Comparison of ENCODE assay signal across 1 cellular context in the genomic region with DNA sequence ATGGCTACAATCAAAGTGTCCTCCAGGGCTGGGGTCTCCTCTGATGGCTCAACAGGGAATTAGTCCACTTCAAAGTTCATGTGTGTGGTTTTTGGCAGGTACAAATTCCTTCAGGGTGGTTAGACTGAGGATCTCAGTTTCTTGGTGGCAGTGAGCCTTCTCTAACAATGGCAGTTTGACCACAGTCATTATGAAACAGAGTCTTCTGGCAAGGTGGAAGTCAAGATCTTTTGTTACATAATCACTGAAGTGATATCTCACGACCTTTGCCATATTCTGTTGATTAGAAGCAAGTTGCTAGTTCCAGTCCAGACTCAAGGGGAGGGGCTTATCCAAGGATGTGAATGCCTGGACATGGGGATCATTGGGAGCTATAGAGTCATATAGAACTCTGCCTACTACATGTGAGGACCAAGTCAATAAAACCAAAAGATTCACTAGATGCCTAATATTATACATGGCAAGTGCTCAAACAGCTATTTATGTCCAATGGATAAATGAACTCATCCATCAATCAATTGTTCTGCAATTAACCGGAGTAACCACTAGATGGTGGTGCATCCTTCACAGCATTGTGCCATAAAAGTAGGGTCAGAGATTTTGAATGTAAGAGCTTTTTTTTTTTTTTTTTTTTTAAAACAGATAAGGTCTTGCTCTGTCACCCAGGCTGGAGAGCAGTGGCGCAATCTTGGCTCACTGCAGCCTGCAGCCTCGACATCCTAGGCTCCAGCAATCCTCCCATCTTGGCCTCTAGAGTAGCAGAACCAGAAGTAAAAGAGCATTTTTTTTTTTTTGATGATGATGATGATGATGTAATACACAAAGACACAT.
TF ChIP-seq lines count a peak whose summit lies in the region.

No MANE protein-coding gene starts in this region.

TF ChIP-seq in HepG2, 621 proteins besides CTCF, POLR2A, EP300 and RAD21 (continued from another document and continues in another):
- TF ChIP-seq, protein P1, sequence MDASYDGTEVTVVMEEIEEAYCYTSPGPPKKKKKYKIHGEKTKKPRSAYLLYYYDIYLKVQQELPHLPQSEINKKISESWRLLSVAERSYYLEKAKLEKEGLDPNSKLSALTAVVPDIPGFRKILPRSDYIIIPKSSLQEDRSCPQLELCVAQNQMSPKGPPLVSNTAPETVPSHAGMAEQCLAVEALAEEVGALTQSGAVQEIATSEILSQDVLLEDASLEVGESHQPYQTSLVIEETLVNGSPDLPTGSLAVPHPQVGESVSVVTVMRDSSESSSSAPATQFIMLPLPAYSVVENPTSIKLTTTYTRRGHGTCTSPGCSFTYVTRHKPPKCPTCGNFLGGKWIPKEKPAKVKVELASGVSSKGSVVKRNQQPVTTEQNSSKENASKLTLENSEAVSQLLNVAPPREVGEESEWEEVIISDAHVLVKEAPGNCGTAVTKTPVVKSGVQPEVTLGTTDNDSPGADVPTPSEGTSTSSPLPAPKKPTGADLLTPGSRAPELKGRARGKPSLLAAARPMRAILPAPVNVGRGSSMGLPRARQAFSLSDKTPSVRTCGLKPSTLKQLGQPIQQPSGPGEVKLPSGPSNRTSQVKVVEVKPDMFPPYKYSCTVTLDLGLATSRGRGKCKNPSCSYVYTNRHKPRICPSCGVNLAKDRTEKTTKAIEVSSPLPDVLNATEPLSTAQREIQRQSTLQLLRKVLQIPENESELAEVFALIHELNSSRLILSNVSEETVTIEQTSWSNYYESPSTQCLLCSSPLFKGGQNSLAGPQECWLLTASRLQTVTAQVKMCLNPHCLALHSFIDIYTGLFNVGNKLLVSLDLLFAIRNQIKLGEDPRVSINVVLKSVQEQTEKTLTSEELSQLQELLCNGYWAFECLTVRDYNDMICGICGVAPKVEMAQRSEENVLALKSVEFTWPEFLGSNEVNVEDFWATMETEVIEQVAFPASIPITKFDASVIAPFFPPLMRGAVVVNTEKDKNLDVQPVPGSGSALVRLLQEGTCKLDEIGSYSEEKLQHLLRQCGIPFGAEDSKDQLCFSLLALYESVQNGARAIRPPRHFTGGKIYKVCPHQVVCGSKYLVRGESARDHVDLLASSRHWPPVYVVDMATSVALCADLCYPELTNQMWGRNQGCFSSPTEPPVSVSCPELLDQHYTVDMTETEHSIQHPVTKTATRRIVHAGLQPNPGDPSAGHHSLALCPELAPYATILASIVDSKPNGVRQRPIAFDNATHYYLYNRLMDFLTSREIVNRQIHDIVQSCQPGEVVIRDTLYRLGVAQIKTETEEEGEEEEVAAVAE (CRISPR knock-in tag; IDR thresholded peaks at IDR 0.05; ENCODE audit: borderline replicate concordance) = no peak
- no peak for TF ChIP-seq ZNF788 (CRISPR knock-in tag; IDR thresholded peaks at IDR 0.05; ENCODE audit: borderline replicate concordance)
- TF ChIP-seq, protein P2, sequence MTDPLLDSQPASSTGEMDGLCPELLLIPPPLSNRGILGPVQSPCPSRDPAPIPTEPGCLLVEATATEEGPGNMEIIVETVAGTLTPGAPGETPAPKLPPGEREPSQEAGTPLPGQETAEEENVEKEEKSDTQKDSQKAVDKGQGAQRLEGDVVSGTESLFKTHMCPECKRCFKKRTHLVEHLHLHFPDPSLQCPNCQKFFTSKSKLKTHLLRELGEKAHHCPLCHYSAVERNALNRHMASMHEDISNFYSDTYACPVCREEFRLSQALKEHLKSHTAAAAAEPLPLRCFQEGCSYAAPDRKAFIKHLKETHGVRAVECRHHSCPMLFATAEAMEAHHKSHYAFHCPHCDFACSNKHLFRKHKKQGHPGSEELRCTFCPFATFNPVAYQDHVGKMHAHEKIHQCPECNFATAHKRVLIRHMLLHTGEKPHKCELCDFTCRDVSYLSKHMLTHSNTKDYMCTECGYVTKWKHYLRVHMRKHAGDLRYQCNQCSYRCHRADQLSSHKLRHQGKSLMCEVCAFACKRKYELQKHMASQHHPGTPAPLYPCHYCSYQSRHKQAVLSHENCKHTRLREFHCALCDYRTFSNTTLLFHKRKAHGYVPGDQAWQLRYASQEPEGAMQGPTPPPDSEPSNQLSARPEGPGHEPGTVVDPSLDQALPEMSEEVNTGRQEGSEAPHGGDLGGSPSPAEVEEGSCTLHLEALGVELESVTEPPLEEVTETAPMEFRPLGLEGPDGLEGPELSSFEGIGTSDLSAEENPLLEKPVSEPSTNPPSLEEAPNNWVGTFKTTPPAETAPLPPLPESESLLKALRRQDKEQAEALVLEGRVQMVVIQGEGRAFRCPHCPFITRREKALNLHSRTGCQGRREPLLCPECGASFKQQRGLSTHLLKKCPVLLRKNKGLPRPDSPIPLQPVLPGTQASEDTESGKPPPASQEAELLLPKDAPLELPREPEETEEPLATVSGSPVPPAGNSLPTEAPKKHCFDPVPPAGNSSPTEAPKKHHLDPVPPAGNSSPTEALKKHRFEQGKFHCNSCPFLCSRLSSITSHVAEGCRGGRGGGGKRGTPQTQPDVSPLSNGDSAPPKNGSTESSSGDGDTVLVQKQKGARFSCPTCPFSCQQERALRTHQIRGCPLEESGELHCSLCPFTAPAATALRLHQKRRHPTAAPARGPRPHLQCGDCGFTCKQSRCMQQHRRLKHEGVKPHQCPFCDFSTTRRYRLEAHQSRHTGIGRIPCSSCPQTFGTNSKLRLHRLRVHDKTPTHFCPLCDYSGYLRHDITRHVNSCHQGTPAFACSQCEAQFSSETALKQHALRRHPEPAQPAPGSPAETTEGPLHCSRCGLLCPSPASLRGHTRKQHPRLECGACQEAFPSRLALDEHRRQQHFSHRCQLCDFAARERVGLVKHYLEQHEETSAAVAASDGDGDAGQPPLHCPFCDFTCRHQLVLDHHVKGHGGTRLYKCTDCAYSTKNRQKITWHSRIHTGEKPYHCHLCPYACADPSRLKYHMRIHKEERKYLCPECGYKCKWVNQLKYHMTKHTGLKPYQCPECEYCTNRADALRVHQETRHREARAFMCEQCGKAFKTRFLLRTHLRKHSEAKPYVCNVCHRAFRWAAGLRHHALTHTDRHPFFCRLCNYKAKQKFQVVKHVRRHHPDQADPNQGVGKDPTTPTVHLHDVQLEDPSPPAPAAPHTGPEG (CRISPR knock-in tag; IDR thresholded peaks at IDR 0.05) = no peak
- no peak for TF ChIP-seq NCOR1 (IDR thresholded peaks at IDR 0.05; ENCODE audit: borderline replicate concordance, low read length)
- TF ChIP-seq, protein P3, sequence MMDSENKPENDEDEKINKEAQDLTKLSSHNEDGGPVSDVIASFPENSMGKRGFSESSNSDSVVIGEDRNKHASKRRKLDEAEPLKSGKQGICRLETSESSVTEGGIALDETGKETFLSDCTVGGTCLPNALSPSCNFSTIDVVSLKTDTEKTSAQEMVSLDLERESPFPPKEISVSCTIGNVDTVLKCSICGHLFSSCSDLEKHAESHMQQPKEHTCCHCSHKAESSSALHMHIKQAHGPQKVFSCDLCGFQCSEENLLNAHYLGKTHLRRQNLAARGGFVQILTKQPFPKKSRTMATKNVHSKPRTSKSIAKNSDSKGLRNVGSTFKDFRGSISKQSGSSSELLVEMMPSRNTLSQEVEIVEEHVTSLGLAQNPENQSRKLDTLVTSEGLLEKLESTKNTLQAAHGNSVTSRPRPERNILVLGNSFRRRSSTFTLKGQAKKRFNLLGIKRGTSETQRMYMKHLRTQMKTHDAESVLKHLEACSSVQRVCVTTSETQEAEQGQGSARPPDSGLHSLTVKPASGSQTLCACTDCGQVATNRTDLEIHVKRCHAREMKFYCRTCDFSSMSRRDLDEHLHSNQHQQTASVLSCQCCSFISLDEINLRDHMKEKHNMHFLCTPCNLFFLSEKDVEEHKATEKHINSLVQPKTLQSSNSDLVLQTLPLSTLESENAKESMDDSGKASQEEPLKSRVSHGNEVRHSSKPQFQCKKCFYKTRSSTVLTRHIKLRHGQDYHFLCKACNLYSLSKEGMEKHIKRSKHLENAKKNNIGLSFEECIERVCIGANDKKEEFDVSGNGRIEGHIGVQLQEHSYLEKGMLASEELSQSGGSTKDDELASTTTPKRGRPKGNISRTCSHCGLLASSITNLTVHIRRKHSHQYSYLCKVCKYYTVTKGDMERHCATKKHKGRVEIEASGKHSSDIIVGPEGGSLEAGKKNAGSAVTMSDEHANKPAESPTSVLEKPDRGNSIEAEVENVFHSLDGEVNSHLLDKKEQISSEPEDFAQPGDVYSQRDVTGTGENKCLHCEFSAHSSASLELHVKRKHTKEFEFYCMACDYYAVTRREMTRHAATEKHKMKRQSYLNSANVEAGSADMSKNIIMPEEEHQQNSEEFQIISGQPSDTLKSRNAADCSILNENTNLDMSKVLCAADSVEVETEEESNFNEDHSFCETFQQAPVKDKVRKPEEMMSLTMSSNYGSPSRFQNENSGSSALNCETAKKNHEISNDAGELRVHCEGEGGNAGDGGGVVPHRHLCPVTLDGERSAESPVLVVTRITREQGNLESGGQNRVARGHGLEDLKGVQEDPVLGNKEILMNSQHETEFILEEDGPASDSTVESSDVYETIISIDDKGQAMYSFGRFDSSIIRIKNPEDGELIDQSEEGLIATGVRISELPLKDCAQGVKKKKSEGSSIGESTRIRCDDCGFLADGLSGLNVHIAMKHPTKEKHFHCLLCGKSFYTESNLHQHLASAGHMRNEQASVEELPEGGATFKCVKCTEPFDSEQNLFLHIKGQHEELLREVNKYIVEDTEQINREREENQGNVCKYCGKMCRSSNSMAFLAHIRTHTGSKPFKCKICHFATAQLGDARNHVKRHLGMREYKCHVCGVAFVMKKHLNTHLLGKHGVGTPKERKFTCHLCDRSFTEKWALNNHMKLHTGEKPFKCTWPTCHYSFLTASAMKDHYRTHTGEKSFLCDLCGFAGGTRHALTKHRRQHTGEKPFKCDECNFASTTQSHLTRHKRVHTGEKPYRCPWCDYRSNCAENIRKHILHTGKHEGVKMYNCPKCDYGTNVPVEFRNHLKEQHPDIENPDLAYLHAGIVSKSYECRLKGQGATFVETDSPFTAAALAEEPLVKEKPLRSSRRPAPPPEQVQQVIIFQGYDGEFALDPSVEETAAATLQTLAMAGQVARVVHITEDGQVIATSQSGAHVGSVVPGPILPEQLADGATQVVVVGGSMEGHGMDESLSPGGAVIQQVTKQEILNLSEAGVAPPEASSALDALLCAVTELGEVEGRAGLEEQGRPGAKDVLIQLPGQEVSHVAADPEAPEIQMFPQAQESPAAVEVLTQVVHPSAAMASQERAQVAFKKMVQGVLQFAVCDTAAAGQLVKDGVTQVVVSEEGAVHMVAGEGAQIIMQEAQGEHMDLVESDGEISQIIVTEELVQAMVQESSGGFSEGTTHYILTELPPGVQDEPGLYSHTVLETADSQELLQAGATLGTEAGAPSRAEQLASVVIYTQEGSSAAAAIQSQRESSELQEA (CRISPR knock-in tag; IDR thresholded peaks at IDR 0.05; ENCODE audit: not compliant biosample characterization) = no peak
- no peak for TF ChIP-seq BRD4 (CRISPR knock-in tag; IDR thresholded peaks at IDR 0.05)
- TF ChIP-seq, protein P4, sequence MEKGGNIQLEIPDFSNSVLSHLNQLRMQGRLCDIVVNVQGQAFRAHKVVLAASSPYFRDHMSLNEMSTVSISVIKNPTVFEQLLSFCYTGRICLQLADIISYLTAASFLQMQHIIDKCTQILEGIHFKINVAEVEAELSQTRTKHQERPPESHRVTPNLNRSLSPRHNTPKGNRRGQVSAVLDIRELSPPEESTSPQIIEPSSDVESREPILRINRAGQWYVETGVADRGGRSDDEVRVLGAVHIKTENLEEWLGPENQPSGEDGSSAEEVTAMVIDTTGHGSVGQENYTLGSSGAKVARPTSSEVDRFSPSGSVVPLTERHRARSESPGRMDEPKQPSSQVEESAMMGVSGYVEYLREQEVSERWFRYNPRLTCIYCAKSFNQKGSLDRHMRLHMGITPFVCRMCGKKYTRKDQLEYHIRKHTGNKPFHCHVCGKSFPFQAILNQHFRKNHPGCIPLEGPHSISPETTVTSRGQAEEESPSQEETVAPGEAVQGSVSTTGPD (CRISPR knock-in tag; IDR thresholded peaks at IDR 0.05) = no peak
- no peak for TF ChIP-seq ZNF383 (CRISPR knock-in tag; IDR thresholded peaks at IDR 0.05; ENCODE audit: borderline replicate concordance)
- TF ChIP-seq, protein P5, sequence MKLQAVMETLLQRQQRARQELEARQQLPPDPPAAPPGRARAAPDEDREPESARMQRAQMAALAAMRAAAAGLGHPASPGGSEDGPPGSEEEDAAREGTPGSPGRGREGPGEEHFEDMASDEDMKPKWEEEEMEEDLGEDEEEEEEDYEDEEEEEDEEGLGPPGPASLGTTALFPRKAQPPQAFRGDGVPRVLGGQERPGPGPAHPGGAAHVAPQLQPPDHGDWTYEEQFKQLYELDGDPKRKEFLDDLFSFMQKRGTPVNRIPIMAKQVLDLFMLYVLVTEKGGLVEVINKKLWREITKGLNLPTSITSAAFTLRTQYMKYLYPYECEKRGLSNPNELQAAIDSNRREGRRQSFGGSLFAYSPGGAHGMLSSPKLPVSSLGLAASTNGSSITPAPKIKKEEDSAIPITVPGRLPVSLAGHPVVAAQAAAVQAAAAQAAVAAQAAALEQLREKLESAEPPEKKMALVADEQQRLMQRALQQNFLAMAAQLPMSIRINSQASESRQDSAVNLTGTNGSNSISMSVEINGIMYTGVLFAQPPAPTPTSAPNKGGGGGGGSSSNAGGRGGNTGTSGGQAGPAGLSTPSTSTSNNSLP (IDR thresholded peaks at IDR 0.05; ENCODE audit: low read depth, low read length) = peak; percentile 78
- TF ChIP-seq, protein P6, sequence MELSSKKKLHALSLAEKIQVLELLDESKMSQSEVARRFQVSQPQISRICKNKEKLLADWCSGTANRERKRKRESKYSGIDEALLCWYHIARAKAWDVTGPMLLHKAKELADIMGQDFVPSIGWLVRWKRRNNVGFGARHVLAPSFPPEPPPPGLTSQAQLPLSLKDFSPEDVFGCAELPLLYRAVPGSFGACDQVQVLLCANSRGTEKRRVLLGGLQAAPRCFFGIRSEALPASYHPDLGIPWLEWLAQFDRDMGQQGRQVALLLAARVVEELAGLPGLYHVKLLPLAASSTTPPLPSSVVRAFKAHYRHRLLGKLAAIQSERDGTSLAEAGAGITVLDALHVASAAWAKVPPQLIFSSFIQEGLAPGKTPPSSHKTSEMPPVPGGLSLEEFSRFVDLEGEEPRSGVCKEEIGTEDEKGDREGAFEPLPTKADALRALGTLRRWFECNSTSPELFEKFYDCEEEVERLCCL (CRISPR knock-in tag; IDR thresholded peaks at IDR 0.05; ENCODE audit: borderline replicate concordance) = no peak
- TF ChIP-seq ZFP36L1 (CRISPR knock-in tag; IDR thresholded peaks at IDR 0.05) = no peak
- TF ChIP-seq, protein P7, sequence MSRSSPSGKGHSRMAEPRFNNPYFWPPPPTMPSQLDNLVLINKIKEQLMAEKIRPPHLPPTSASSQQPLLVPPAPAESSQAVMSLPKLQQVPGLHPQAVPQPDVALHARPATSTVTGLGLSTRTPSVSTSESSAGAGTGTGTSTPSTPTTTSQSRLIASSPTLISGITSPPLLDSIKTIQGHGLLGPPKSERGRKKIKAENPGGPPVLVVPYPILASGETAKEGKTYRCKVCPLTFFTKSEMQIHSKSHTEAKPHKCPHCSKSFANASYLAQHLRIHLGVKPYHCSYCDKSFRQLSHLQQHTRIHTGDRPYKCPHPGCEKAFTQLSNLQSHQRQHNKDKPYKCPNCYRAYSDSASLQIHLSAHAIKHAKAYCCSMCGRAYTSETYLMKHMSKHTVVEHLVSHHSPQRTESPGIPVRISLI (CRISPR knock-in tag; IDR thresholded peaks at IDR 0.05; ENCODE audit: borderline replicate concordance) = peak; percentile 77; the same call in 1 of the 2 replicates
- peak; percentile 48 for TF ChIP-seq STAG1 (CRISPR knock-in tag; IDR thresholded peaks at IDR 0.05)
- no peak for TF ChIP-seq IRF2 (CRISPR knock-in tag; IDR thresholded peaks at IDR 0.05)
- TF ChIP-seq SMC3 (IDR thresholded peaks at IDR 0.05; ENCODE audit: low read length) = peak; percentile 48
- TF ChIP-seq RFXAP (CRISPR knock-in tag; IDR thresholded peaks at IDR 0.05; ENCODE audit: borderline replicate concordance) = no peak
- no peak for TF ChIP-seq ZNF619 (CRISPR knock-in tag; IDR thresholded peaks at IDR 0.05)
